In the genomic region with DNA sequence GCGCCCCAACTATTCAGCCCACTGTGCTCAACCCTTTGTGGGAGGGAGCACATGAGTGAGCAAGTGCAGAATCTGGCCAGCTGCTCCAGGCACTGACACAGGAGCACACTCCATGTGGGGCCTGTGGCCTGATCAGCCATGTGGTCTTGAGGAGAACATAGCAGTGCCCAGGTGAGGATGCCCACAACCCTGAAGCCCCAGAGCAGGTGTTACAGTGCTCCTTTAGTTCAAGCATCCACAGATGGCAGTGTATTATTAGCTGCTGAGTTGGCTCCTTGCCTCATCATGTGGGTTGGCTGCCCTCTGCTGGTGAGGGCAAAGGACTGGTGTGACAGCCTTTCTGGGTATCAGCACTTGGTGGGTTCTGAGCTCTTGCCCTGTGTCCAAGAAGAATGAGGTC, we compare ENCODE assay signal across 9 cellular contexts.
A peak's percentile ranks its signal among the peaks of the same experiment; 100 is the strongest.
DNase-seq lines count a peak whose midpoint lies in the region; ATAC-seq, FAIRE-seq and TF ChIP-seq lines count a peak whose summit lies in the region.
"Had no signal": no experiment of that assay in that cellular context is flagged by ENCODE, and none has a peak within 500 bp of the region (broad histone marks: within the 10 kb centered on the region; RNA-seq: fewer than 3 reads in every experiment).

No MANE protein-coding gene starts in this region.

- DNase-seq in NCI-H2107 treated with DMSO at 0.1 percent for 48 hours (lab: John Stamatoyannopoulos, UW; ENCODE audit: unreplicated experiment) (peak; percentile 4), NCI-H2107 (lab: John Stamatoyannopoulos, UW) (no peak), GM19239 (ENCODE audit: insufficient read length, low spot score) (peak; percentile 1), HL-60 (ENCODE audit: low read depth in 1 of 2, low spot score in 1 of 2) (peak; percentile 13 to 52), SKM-1 treated with dmso at 0.1 percent for 144 hours (lab: John Stamatoyannopoulos, UW; ENCODE audit: unreplicated experiment) (peak; percentile 46), head of caudate nucleus (peak in 39 of 42 donors; percentile 10 to 71 (median 42)), tibial artery (no peak)

- H3K27ac ChIP-seq in HL-60 (replicated peaks) (no peak overlapping the region), tibial artery (no peak overlapping the region)
- H3K27ac ChIP-seq: BLaER1 treated with 17β-estradiol and CSF1 and Interleukin-3, amounts not matched to agents 10 nM and 100 nM had no signal

- H3K4me3 ChIP-seq in HL-60 (replicated peaks; ENCODE audit: insufficient read depth, low read length), result no peak overlapping the region
- no peak overlapping the region for H3K4me3 ChIP-seq in tibial artery
- H3K4me3 ChIP-seq: BLaER1 treated with 17β-estradiol and CSF1 and Interleukin-3, amounts not matched to agents 10 nM and 100 nM had no signal

- no peak for ATAC-seq in HG03571 (IDR thresholded peaks at IDR 0.05; ENCODE audit: unreplicated experiment)

- no peaks in the 10 kb centered on the region for H3K4me1 ChIP-seq in tibial artery
- H3K4me1 ChIP-seq: BLaER1 treated with 17β-estradiol and CSF1 and Interleukin-3, amounts not matched to agents 10 nM and 100 nM had no signal

- TF ChIP-seq CTCF in HL-60 (IDR thresholded peaks at IDR 0.05; ENCODE audit: insufficient read depth, low read length) (peak; percentile 59), tibial artery (IDR thresholded peaks at IDR 0.05) (peak; percentile 20 to 23)

- no peaks in the 10 kb centered on the region for H3K27me3 ChIP-seq in HL-60 (ENCODE audit: insufficient read depth, poor library complexity, severe bottlenecking)
- no peaks in the 10 kb centered on the region for H3K27me3 ChIP-seq in tibial artery
- H3K27me3 ChIP-seq: BLaER1 treated with 17β-estradiol and CSF1 and Interleukin-3, amounts not matched to agents 10 nM and 100 nM had no signal

- H3K9me3 ChIP-seq in tibial artery, result no peaks in the 10 kb centered on the region
- H3K9me3 ChIP-seq: BLaER1 treated with 17β-estradiol and CSF1 and Interleukin-3, amounts not matched to agents 10 nM and 100 nM had no signal

- H3K36me3 ChIP-seq in tibial artery, result no peaks in the 10 kb centered on the region
- H3K36me3 ChIP-seq: BLaER1 treated with 17β-estradiol and CSF1 and Interleukin-3, amounts not matched to agents 10 nM and 100 nM had no signal

- no peak for FAIRE-seq in GM19239 (lab: Jason Lieb, UNC)

- intact Hi-C loops in head of caudate nucleus (cut with DNase I) (no loop called here), tibial artery (cut with DNase I; ENCODE audit: low total_unique reads) (no loop called here)

Comparison
In these comparisons a context has a peak if more than half of its experiments do, and no peak if none do; other contexts are left out.
1. DNase-seq: peak in NCI-H2107 treated with DMSO at 0.1 percent for 48 hours (single experiment), GM19239 (single experiment), HL-60 (2 of 2), SKM-1 treated with dmso at 0.1 percent for 144 hours (single experiment) and head of caudate nucleus (39 of 42); none in NCI-H2107 (single experiment) and tibial artery (0 of 2).